ENCODE assay signal across 11 cellular contexts in genomic region chr6:158867381-158868121, GRCh38. TPM values are rescaled to one million over a fixed set of nuclear protein-coding genes. Genes with fewer than 3 reads are reported as not detected.
DNase-seq lines count a peak whose midpoint lies in the region; ATAC-seq and TF ChIP-seq lines count a peak whose summit lies in the region.
"Had no signal": no experiment of that assay in that cellular context is flagged by ENCODE, and none has a peak within 500 bp of the region (broad histone marks: within the 10 kb centered on the region; RNA-seq: fewer than 3 reads in every experiment).

No MANE protein-coding gene starts in this region.

- peaks cover 9% of the 10 kb centered on the region; the same call in 1 of the 2 replicates for H3K9me3 ChIP-seq in PC-9 (ENCODE audit: insufficient read depth, low read depth)
- no peaks in the 10 kb centered on the region for H3K9me3 ChIP-seq in upper lobe of left lung

- POLR2A ChIA-PET in PC-9 (lab: Charles Lee; ENCODE audit: unreplicated experiment) = no interaction called here

- no peaks in the 10 kb centered on the region for H4K20me1 ChIP-seq in PC-9 (ENCODE audit: insufficient read depth)

- no peak for TF ChIP-seq POLR2A in upper lobe of left lung (IDR thresholded peaks at IDR 0.05)

- 88 to 89% methylated on average over 10 of the region's 10 CpGs for WGBS in upper lobe of left lung, 2 donors

- DNase-seq in ELR (ENCODE audit: low read depth) (peak; percentile 19), PC-9 (peak in 1 of 2 experiments; percentile 69), renal cortical epithelial cell (ENCODE audit: low read depth) (peak; percentile 77), upper lobe of left lung (no peak), HuH-7 (ENCODE audit: low spot score) (no peak)
- DNase-seq: activated CD4-positive, alpha-beta T cell treated with anti-CD3 and anti-CD28 coated beads for 48 hours; amniotic stem cell; NCI-H2029 treated with DMSO at 0.1 percent for 48 hours; SHP77 treated with DMSO at 0.1 percent for 48 hours had no signal

- H3K4me3 ChIP-seq in PC-9 (no peak overlapping the region), upper lobe of left lung (no peak overlapping the region)

- no peaks in the 10 kb centered on the region for H3K9me2 ChIP-seq in PC-9 (ENCODE audit: insufficient read depth)

- peak; percentile 72 for ATAC-seq in esophagus mucosa
- no peak for ATAC-seq in upper lobe of left lung (ENCODE audit: low FRiP score in 2 of 2)
- ATAC-seq in GM21717 (IDR thresholded peaks at IDR 0.05; ENCODE audit: unreplicated experiment) = no peak

- H3K4me2 ChIP-seq in PC-9 = 0 out of 2 replicates have a peak overlapping the region, but pooled peaks have one; percentile 4

- H3K36me3 ChIP-seq in PC-9 (ENCODE audit: low read depth) (no peaks in the 10 kb centered on the region), upper lobe of left lung (no peaks in the 10 kb centered on the region)

- H3K27me3 ChIP-seq in PC-9 (ENCODE audit: insufficient read depth, low read depth) (no peaks in the 10 kb centered on the region), upper lobe of left lung (no peaks in the 10 kb centered on the region)

- H3K79me2 ChIP-seq in PC-9 (ENCODE audit: low read depth) = peaks cover 30% of the 10 kb centered on the region

- CTCF ChIA-PET in PC-9 (lab: Charles Lee) = no interaction called here

- peak overlapping the region; percentile 98 for H3K27ac ChIP-seq in PC-9
- H3K27ac ChIP-seq in upper lobe of left lung = peak overlapping the region in 2 of 4 donors; percentile 35 to 92

- peaks cover 59% of the 10 kb centered on the region for H3F3A ChIP-seq in PC-9 (ENCODE audit: insufficient read depth, low read depth)

- TF ChIP-seq CTCF in PC-9 (conservative IDR thresholded peaks at IDR 0.05) (no peak), upper lobe of left lung (IDR thresholded peaks at IDR 0.05) (no peak)

- no peak for TF ChIP-seq EP300 in upper lobe of left lung (IDR thresholded peaks at IDR 0.05)

- no TSS peak for BruUV-seq in PC-9 (replicated peaks; lab: Mats Ljungman, UMichigan)

- H2AFZ ChIP-seq in PC-9 = no peak overlapping the region

- H3K4me1 ChIP-seq in PC-9 (replicated peaks; ENCODE audit: insufficient read depth) (peaks cover 67% of the 10 kb centered on the region), upper lobe of left lung (peaks cover 5 to 24% (median 11%) of the 10 kb centered on the region in 4 donors)

- intact Hi-C loops in PC-9 (cut with micrococcal nuclease; ENCODE audit: unreplicated experiment) = loop anchor here (2.0 kb wide), 1 partner anchor 95 kb away; no protein-coding TSS in a partner anchor

RNA-seq across cellular contexts. Expression of gene EZR, which starts 48.4 kb away (rescaled TPM):
- total RNA-seq in PC-9 (2021) (231 and 240 TPM in 2 replicates), esophagus mucosa (368 TPM), renal cortical epithelial cell (307 and 456 TPM in 2 replicates), upper lobe of left lung (100 to 1,000 TPM; 188 to 810 (median 346) TPM)

Comparison
In these comparisons a context has a peak if more than half of its experiments do, and no peak if none do; other contexts are left out.
1. DNase-seq: peak in ELR (single experiment) and renal cortical epithelial cell (single experiment); none in upper lobe of left lung (0 of 2) and HuH-7 (single experiment).